Comparison of ENCODE assay signal across 8 cellular contexts in genomic region chr19:45717131-45717982, GRCh38. TPM values are rescaled to one million over a fixed set of nuclear protein-coding genes. Genes with fewer than 3 reads are reported as not detected.
DNase-seq lines count a peak whose midpoint lies in the region; ATAC-seq, FAIRE-seq and TF ChIP-seq lines count a peak whose summit lies in the region.

No MANE protein-coding gene starts in this region.

- H3K9me3 ChIP-seq in keratinocyte (ENCODE audit: control insufficient read depth, low read depth, low read length), result no peaks in the 10 kb centered on the region

- peak; percentile 65 for FAIRE-seq in keratinocyte (lab: Jason Lieb, UNC)

- peak overlapping the region; percentile 94 for H3K4me2 ChIP-seq in keratinocyte (ENCODE audit: control insufficient read depth, extremely low read depth, insufficient read depth, low read depth, low read length)

- peaks cover 17 to 19% of the 10 kb centered on the region in 2 experiments for H3K36me3 ChIP-seq in keratinocyte (ENCODE audit: control insufficient read depth in 2 of 2, extremely low read depth in 1 of 2, insufficient read depth in 2 of 2, low read length in 2 of 2)

- ATAC-seq in GM19043 (IDR thresholded peaks at IDR 0.05; ENCODE audit: low read depth, unreplicated experiment) (peak; percentile 94), HG03432 (IDR thresholded peaks at IDR 0.05; ENCODE audit: unreplicated experiment) (peak; percentile 91)

- no peaks in the 10 kb centered on the region for H3K9me3 Mint-ChIP-seq in chondrocyte (ENCODE audit: low read depth)

- peak; percentile 54 for TF ChIP-seq CTCF in chondrocyte (IDR thresholded peaks at IDR 0.05)
- peak in 2 of 3 experiments; percentile 20 to 29 for TF ChIP-seq CTCF in keratinocyte (optimal IDR thresholded peaks at IDR 0.05 in 1 of 3, IDR thresholded peaks at IDR 0.05 in 1 of 3, conservative IDR thresholded peaks at IDR 0.05 in 1 of 3; ENCODE audit: extremely low read depth in 1 of 3, insufficient read depth in 2 of 3, low read length in 3 of 3)

- H3K36me3 Mint-ChIP-seq in chondrocyte (ENCODE audit: low read depth), result peaks cover 2% of the 10 kb centered on the region

- H3K79me2 ChIP-seq in keratinocyte (ENCODE audit: control insufficient read depth, insufficient read depth, low read length), result peaks cover 64% of the 10 kb centered on the region

- H3K27me3 ChIP-seq in keratinocyte (ENCODE audit: control insufficient read depth, extremely low read depth, insufficient read depth, low read length), result no peaks in the 10 kb centered on the region

- peak overlapping the region; percentile 99 for H3K4me3 Mint-ChIP-seq in chondrocyte (ENCODE audit: unreplicated experiment)

- H3K4me3 ChIP-seq in keratinocyte (ENCODE audit: control insufficient read depth in 2 of 3, extremely low read depth in 1 of 3, insufficient read depth in 2 of 3, low read depth in 1 of 3, low read length in 3 of 3), result peak overlapping the region; percentile 47 to 83 (median 76)

- H3K4me1 Mint-ChIP-seq in chondrocyte (ENCODE audit: low read depth), result peaks cover 41% of the 10 kb centered on the region

- peak overlapping the region; percentile 97 for H3K27ac Mint-ChIP-seq in chondrocyte (ENCODE audit: unreplicated experiment)

- peak; percentile 98 to 99 for DNase-seq in AML-193 (lab: John Stamatoyannopoulos, UW)
- DNase-seq in NCI-H510A (lab: John Stamatoyannopoulos, UW), result peak; percentile 99
- DNase-seq in activated CD4-positive, alpha-beta T cell treated with anti-CD3 and anti-CD28 coated beads for 24 hours (ENCODE audit: low read depth in 2 of 2), result peak; percentile 94
- peak; percentile 99 for DNase-seq in chondrocyte (ENCODE audit: low spot score)
- peak; percentile 77 for DNase-seq in keratinocyte (ENCODE audit: low read depth, low spot score)
- peak; percentile 90 to 97 (median 97) for DNase-seq in stimulated activated CD4-positive, alpha-beta T cell treated with anti-CD3 and anti-CD28 coated beads, Interleukin-12 subunit alpha, Interleukin-12 subunit beta, amount 100 ng/mL, for 48 hours (ENCODE audit: low read depth in 2 of 3, low spot score in 1 of 3)

- dilution Hi-C loops in keratinocyte (cut with MboI; ENCODE audit: extremely low pct_ligation_motif_present, low sequenced_read_pairs), result no loop called here

- H3K27ac ChIP-seq in keratinocyte (ENCODE audit: control insufficient read depth, insufficient read depth, low read length), result peak overlapping the region; percentile 94

- no peaks in the 10 kb centered on the region for H3K9me1 ChIP-seq in keratinocyte (ENCODE audit: control insufficient read depth, extremely low read depth, insufficient read depth, low read length)

- no peaks in the 10 kb centered on the region for H3K27me3 Mint-ChIP-seq in chondrocyte (ENCODE audit: low read depth)

- H3K9ac ChIP-seq in keratinocyte (ENCODE audit: control insufficient read depth, extremely low read depth, insufficient read depth, low read length), result peak overlapping the region; percentile 82

- peaks cover 3% of the 10 kb centered on the region for H4K20me1 ChIP-seq in keratinocyte (ENCODE audit: control insufficient read depth, extremely low read depth, insufficient read depth, low read length)

- H3K4me1 ChIP-seq in keratinocyte (ENCODE audit: control insufficient read depth, extremely low read depth, insufficient read depth, low read length), result peaks cover 21% of the 10 kb centered on the region

- peak overlapping the region; percentile 98 for H2AFZ ChIP-seq in keratinocyte (ENCODE audit: control insufficient read depth, low read length)

RNA-seq across cellular contexts. Expression of gene FBXO46, which starts 13.3 kb away (rescaled TPM):
- 12.7 to 14.8 TPM (median 14.3 TPM) in 3 replicates for total RNA-seq in chondrocyte
- polyA plus RNA-seq in keratinocyte, result 2.1 to 2.4 TPM (median 2.4 TPM) in 3 replicates
- 1.6 TPM for polyA plus RNA-seq in keratinocyte (2011; ENCODE audit: low read depth)
- 1.5 and 3.0 TPM in 2 replicates for polyA plus RNA-seq in keratinocyte (2011; cell fraction: cytosol; rRNA removed)
- polyA plus RNA-seq in keratinocyte (2011; cell fraction: nucleus; rRNA removed), result 8.6 and 11.8 TPM in 2 replicates
- polyA plus RNA-seq in keratinocyte (2012; ENCODE audit: low replicate concordance), result 5.0 and 6.4 TPM in 2 replicates
- polyA minus RNA-seq in keratinocyte, result 1.8 to 2.8 TPM (median 2.7 TPM) in 3 replicates
- polyA minus RNA-seq in keratinocyte (2011; cell fraction: cytosol; rRNA and poly(A)+ RNA removed), result 6.9 TPM
- 7.2 and 8.1 TPM in 2 replicates for polyA minus RNA-seq in keratinocyte (2011; cell fraction: nucleus; rRNA and poly(A)+ RNA removed)

RNA-seq across cellular contexts. Expression of gene MEIOSIN, which starts 15.9 kb away (rescaled TPM):
- not detected in 3 replicates for total RNA-seq in chondrocyte
- polyA plus RNA-seq in keratinocyte, result not detected in 3 replicates
- not detected for polyA plus RNA-seq in keratinocyte (2011; ENCODE audit: low read depth)
- polyA plus RNA-seq in keratinocyte (2011; cell fraction: cytosol; rRNA removed), result not detected in 2 replicates
- polyA plus RNA-seq in keratinocyte (2011; cell fraction: nucleus; rRNA removed), result not detected in 2 replicates
- polyA plus RNA-seq in keratinocyte (2012; ENCODE audit: low replicate concordance), result not detected in 2 replicates
- not detected in 3 replicates for polyA minus RNA-seq in keratinocyte
- not detected for polyA minus RNA-seq in keratinocyte (2011; cell fraction: cytosol; rRNA and poly(A)+ RNA removed)
- not detected in 2 replicates for polyA minus RNA-seq in keratinocyte (2011; cell fraction: nucleus; rRNA and poly(A)+ RNA removed)

RNA-seq across cellular contexts. Expression of gene QPCTL, which starts 24.9 kb away (rescaled TPM):
- total RNA-seq in chondrocyte, result 11.9 to 13.7 TPM (median 13.4 TPM) in 3 replicates
- polyA plus RNA-seq in keratinocyte, result 11.9 to 13.3 TPM (median 13.2 TPM) in 3 replicates
- polyA plus RNA-seq in keratinocyte (2011; ENCODE audit: low read depth), result 2.0 TPM
- polyA plus RNA-seq in keratinocyte (2011; cell fraction: cytosol; rRNA removed), result 11.0 and 15.8 TPM in 2 replicates
- polyA plus RNA-seq in keratinocyte (2011; cell fraction: nucleus; rRNA removed), result 32.7 and 45.1 TPM in 2 replicates
- polyA plus RNA-seq in keratinocyte (2012; ENCODE audit: low replicate concordance), result 11.2 and 17.4 TPM in 2 replicates
- polyA minus RNA-seq in keratinocyte, result 19.0 to 26.9 TPM (median 20.4 TPM) in 3 replicates
- 24.2 TPM for polyA minus RNA-seq in keratinocyte (2011; cell fraction: cytosol; rRNA and poly(A)+ RNA removed)
- polyA minus RNA-seq in keratinocyte (2011; cell fraction: nucleus; rRNA and poly(A)+ RNA removed), result 19.1 and 21.3 TPM in 2 replicates

RNA-seq across cellular contexts. Expression of gene SNRPD2, which starts 25.6 kb away (rescaled TPM):
- 310 to 361 TPM (median 314 TPM) in 3 replicates for total RNA-seq in chondrocyte
- 511 to 1,051 TPM (median 836 TPM) in 3 replicates for polyA plus RNA-seq in keratinocyte
- 66.7 TPM for polyA plus RNA-seq in keratinocyte (2011; ENCODE audit: low read depth)
- 566 and 587 TPM in 2 replicates for polyA plus RNA-seq in keratinocyte (2011; cell fraction: cytosol; rRNA removed)
- polyA plus RNA-seq in keratinocyte (2011; cell fraction: nucleus; rRNA removed), result 147 and 148 TPM in 2 replicates
- polyA plus RNA-seq in keratinocyte (2012; ENCODE audit: low replicate concordance), result 347 and 735 TPM in 2 replicates
- 103 to 227 TPM (median 175 TPM) in 3 replicates for polyA minus RNA-seq in keratinocyte
- 172 TPM for polyA minus RNA-seq in keratinocyte (2011; cell fraction: cytosol; rRNA and poly(A)+ RNA removed)
- polyA minus RNA-seq in keratinocyte (2011; cell fraction: nucleus; rRNA and poly(A)+ RNA removed), result 27.3 and 43.0 TPM in 2 replicates

RNA-seq across cellular contexts. Expression of gene GIPR, which starts 49.3 kb away (rescaled TPM):
- 0.41 to 2.4 TPM (median 1.3 TPM) in 3 replicates for total RNA-seq in chondrocyte
- polyA plus RNA-seq in keratinocyte, result 0.97 to 2.2 TPM (median 1.4 TPM) in 3 replicates
- 2.6 TPM for polyA plus RNA-seq in keratinocyte (2011; ENCODE audit: low read depth)
- 0.13 and 0.23 TPM in 2 replicates for polyA plus RNA-seq in keratinocyte (2011; cell fraction: cytosol; rRNA removed)
- 5.9 and 9.2 TPM in 2 replicates for polyA plus RNA-seq in keratinocyte (2011; cell fraction: nucleus; rRNA removed)
- polyA plus RNA-seq in keratinocyte (2012; ENCODE audit: low replicate concordance), result 1.0 and 5.6 TPM in 2 replicates
- polyA minus RNA-seq in keratinocyte, result 1.0 to 3.0 TPM in 2 of 3 replicates, not detected in the other
- polyA minus RNA-seq in keratinocyte (2011; cell fraction: cytosol; rRNA and poly(A)+ RNA removed), result not detected
- 2.3 and 4.0 TPM in 2 replicates for polyA minus RNA-seq in keratinocyte (2011; cell fraction: nucleus; rRNA and poly(A)+ RNA removed)

Comparison
In these comparisons a context has a peak if more than half of its experiments do, and no peak if none do; other contexts are left out.
1. Peak in every context shown above with its lines: DNase-seq, ATAC-seq, H3K4me3 ChIP-seq and H3K27ac ChIP-seq.